9 cellular contexts compared by ENCODE assay signal in genomic region chr13:26558912-26559485, GRCh38. TPM values are rescaled to one million over a fixed set of nuclear protein-coding genes. Genes with fewer than 3 reads are reported as not detected.
DNase-seq lines count a peak whose midpoint lies in the region; ATAC-seq and TF ChIP-seq lines count a peak whose summit lies in the region.
"Had no signal": no experiment of that assay in that cellular context is flagged by ENCODE, and none has a peak within 500 bp of the region (broad histone marks: within the 10 kb centered on the region; RNA-seq: fewer than 3 reads in every experiment).

No MANE protein-coding gene starts in this region.

- peak overlapping the region; percentile 47 for H3K4me3 Mint-ChIP-seq in activated T-cell treated with anti-CD3 and anti-CD28 coated beads, Interleukin-2, amount 50 U/mL, for 4 hours
- H3K4me3 Mint-ChIP-seq in T-helper 17 cell (peak overlapping the region; percentile 53), glutamatergic neuron (ENCODE audit: unreplicated experiment) (peak overlapping the region; percentile 53)
- H3K4me3 Mint-ChIP-seq in stimulated activated effector memory CD8-positive, alpha-beta T cell treated with anti-CD3 and anti-CD28 coated beads, Interleukin-12 subunit alpha, Interleukin-12 subunit beta, amount 100 ng/mL, for 72 hours = peak overlapping the region; percentile 6

- H3K9me3 ChIP-seq in T-helper 17 cell (ENCODE audit: control insufficient read depth, low read length, poor library complexity, severe bottlenecking) = no peaks in the 10 kb centered on the region

- no peak for TF ChIP-seq CTCF in glutamatergic neuron (IDR thresholded peaks at IDR 0.05; ENCODE audit: partially characterized antibody, unreplicated experiment)

- DNase-seq in activated T-cell treated with anti-CD3 and anti-CD28 coated beads, Interleukin-2, amount 50 U/mL, for 4 hours = no peak
- no peak for DNase-seq in activated T-cell treated with anti-CD3 and anti-CD28 coated beads, Interleukin-2, amount 50 U/mL, for 48 hours
- no peak for DNase-seq in T-helper 17 cell
- no peak for DNase-seq in glutamatergic neuron
- DNase-seq in stimulated activated effector memory CD8-positive, alpha-beta T cell treated with anti-CD3 and anti-CD28 coated beads, Interleukin-12 subunit alpha, Interleukin-12 subunit beta, amount 100 ng/mL, for 72 hours (ENCODE audit: low spot score in 2 of 2) = no peak
- DNase-seq in stimulated activated CD4-positive, alpha-beta T cell treated with anti-CD3 and anti-CD28 coated beads, Interleukin-4, amount 100 ng/mL, for 24 hours = no peak
- DNase-seq in G401 (ENCODE audit: low spot score) = no peak
- DNase-seq: left colon had no signal

- H3K36me3 Mint-ChIP-seq in activated T-cell treated with anti-CD3 and anti-CD28 coated beads, Interleukin-2, amount 50 U/mL, for 4 hours (ENCODE audit: insufficient read depth) = no peaks in the 10 kb centered on the region
- H3K36me3 Mint-ChIP-seq in T-helper 17 cell (ENCODE audit: low read depth) (no peaks in the 10 kb centered on the region), glutamatergic neuron (ENCODE audit: unreplicated experiment) (no peaks in the 10 kb centered on the region)
- no peaks in the 10 kb centered on the region for H3K36me3 Mint-ChIP-seq in stimulated activated effector memory CD8-positive, alpha-beta T cell treated with anti-CD3 and anti-CD28 coated beads, Interleukin-12 subunit alpha, Interleukin-12 subunit beta, amount 100 ng/mL, for 72 hours

- peaks cover 49% of the 10 kb centered on the region for H3K27me3 Mint-ChIP-seq in activated T-cell treated with anti-CD3 and anti-CD28 coated beads, Interleukin-2, amount 50 U/mL, for 4 hours (ENCODE audit: low read depth)
- H3K27me3 Mint-ChIP-seq in T-helper 17 cell = peaks cover 42% of the 10 kb centered on the region
- peaks cover 3% of the 10 kb centered on the region for H3K27me3 Mint-ChIP-seq in glutamatergic neuron (ENCODE audit: unreplicated experiment)

- in situ Hi-C loops in G401 (cut with HindIII; ENCODE audit: low sequenced_read_pairs) = no loop called here

- H3K27ac Mint-ChIP-seq in T-helper 17 cell = no peak overlapping the region
- no peak overlapping the region for H3K27ac Mint-ChIP-seq in glutamatergic neuron (ENCODE audit: unreplicated experiment)
- no peak overlapping the region for H3K27ac Mint-ChIP-seq in stimulated activated effector memory CD8-positive, alpha-beta T cell treated with anti-CD3 and anti-CD28 coated beads, Interleukin-12 subunit alpha, Interleukin-12 subunit beta, amount 100 ng/mL, for 72 hours

- peaks cover 5% of the 10 kb centered on the region for H3K9me3 Mint-ChIP-seq in activated T-cell treated with anti-CD3 and anti-CD28 coated beads, Interleukin-2, amount 50 U/mL, for 4 hours
- peaks cover 9% of the 10 kb centered on the region for H3K9me3 Mint-ChIP-seq in glutamatergic neuron (ENCODE audit: unreplicated experiment)
- H3K9me3 Mint-ChIP-seq in stimulated activated effector memory CD8-positive, alpha-beta T cell treated with anti-CD3 and anti-CD28 coated beads, Interleukin-12 subunit alpha, Interleukin-12 subunit beta, amount 100 ng/mL, for 72 hours = no peaks in the 10 kb centered on the region

- H3K4me1 Mint-ChIP-seq in activated T-cell treated with anti-CD3 and anti-CD28 coated beads, Interleukin-2, amount 50 U/mL, for 4 hours (ENCODE audit: low read depth) = peaks cover 12% of the 10 kb centered on the region
- H3K4me1 Mint-ChIP-seq in T-helper 17 cell (peaks cover 6% of the 10 kb centered on the region), glutamatergic neuron (ENCODE audit: low read depth, unreplicated experiment) (no peaks in the 10 kb centered on the region)
- H3K4me1 Mint-ChIP-seq in stimulated activated effector memory CD8-positive, alpha-beta T cell treated with anti-CD3 and anti-CD28 coated beads, Interleukin-12 subunit alpha, Interleukin-12 subunit beta, amount 100 ng/mL, for 72 hours = no peaks in the 10 kb centered on the region

- ATAC-seq in activated T-cell treated with anti-CD3 and anti-CD28 coated beads, Interleukin-2, amount 50 U/mL, for 4 hours = no peak
- ATAC-seq in T-helper 17 cell (no peak), GM18511 (IDR thresholded peaks at IDR 0.05; ENCODE audit: unreplicated experiment) (no peak)
- no peak for ATAC-seq in stimulated activated effector memory CD8-positive, alpha-beta T cell treated with anti-CD3 and anti-CD28 coated beads, Interleukin-12 subunit alpha, Interleukin-12 subunit beta, amount 100 ng/mL, for 72 hours
- ATAC-seq: left colon had no signal

RNA-seq across cellular contexts. Expression of gene WASF3, which starts 1.5 kb away (rescaled TPM):
- under 1 TPM; 0.14 to 0.33 (median 0.26) TPM for total RNA-seq in activated T-cell treated with anti-CD3 and anti-CD28 coated beads, Interleukin-2, amount 50 U/mL, for 4 hours
- total RNA-seq in T-helper 17 cell (1 to 10 TPM in 1 of 2 donors, not detected in 1; 6.4 TPM), glutamatergic neuron (ENCODE audit: unreplicated experiment) (10.1 TPM)
- 5.7 and 7.7 TPM in 2 replicates for total RNA-seq in G401 (2014; rRNA removed; shearing (Covaris generic))
